11 cellular contexts compared by ENCODE assay signal in the genomic region with DNA sequence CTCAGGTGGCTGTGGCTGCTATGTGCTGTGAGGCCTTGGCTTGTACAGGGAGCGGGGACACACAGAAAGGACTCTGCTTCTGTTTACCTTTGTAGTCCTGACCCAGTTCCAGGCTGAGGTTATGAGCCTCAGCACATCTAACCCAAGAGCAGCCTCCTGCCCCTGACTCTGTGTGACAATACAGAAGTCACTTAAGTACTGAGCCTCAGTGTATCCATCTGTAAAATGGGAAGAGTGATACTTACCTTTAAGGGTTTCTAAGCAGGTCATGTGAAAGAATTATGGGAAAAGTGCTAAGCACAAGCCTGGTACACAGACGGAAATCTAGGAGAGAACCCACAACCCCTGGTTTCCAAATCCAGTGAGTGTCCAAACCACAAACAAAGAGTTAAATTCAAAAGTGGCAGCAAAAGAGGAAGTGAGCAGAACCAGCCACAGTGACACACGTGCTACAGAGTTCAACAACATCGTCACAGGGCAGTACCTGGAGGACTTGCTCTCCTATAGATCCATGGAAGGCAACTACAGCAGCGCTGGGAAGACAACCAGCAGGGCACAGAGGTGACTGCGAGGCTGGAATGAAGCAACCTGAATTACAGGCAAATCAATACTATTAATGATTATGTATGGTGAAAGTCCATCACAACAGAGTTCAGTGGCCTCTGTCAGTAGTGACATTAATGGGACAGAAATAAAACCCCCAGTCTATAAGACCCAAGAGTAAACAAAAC. TPM values are rescaled to one million over a fixed set of nuclear protein-coding genes. Genes with fewer than 3 reads are reported as not detected.
DNase-seq lines count a peak whose midpoint lies in the region; ATAC-seq, FAIRE-seq and TF ChIP-seq lines count a peak whose summit lies in the region.
"Had no signal": no experiment of that assay in that cellular context is flagged by ENCODE, and none has a peak within 500 bp of the region (broad histone marks: within the 10 kb centered on the region; RNA-seq: fewer than 3 reads in every experiment).

No MANE protein-coding gene starts in this region.

- peak; percentile 75 for ATAC-seq in GM19035 (IDR thresholded peaks at IDR 0.05; ENCODE audit: unreplicated experiment)
- peak; percentile 45 for ATAC-seq in HG03521 (IDR thresholded peaks at IDR 0.05; ENCODE audit: unreplicated experiment)
- ATAC-seq in activated CD8-positive, alpha-beta T cell treated with anti-CD3 and anti-CD28 coated beads for 36 hours = no peak

- intact Hi-C loops in activated CD8-positive, alpha-beta T cell treated with anti-CD3 and anti-CD28 coated beads for 36 hours (cut with micrococcal nuclease) = no loop called here
- intact Hi-C loops in kidney (cut with DNase I) = no loop called here

- peak overlapping the region; percentile 52 for H3K4me2 ChIP-seq in BLaER1

- H3K36me3 ChIP-seq in BLaER1 (peaks cover 69% of the 10 kb centered on the region), kidney (ENCODE audit: control insufficient read depth in 1 of 2, insufficient read depth in 2 of 2, low read length in 2 of 2) (peaks cover 30 to 40% of the 10 kb centered on the region in 2 donors)

- H3K27me3 Mint-ChIP-seq in activated CD8-positive, alpha-beta T cell treated with anti-CD3 and anti-CD28 coated beads for 36 hours = no peaks in the 10 kb centered on the region

- no peak overlapping the region for H3K4me3 Mint-ChIP-seq in activated CD8-positive, alpha-beta T cell treated with anti-CD3 and anti-CD28 coated beads for 36 hours

- peaks cover 34% of the 10 kb centered on the region for H3K36me3 Mint-ChIP-seq in activated CD8-positive, alpha-beta T cell treated with anti-CD3 and anti-CD28 coated beads for 36 hours (ENCODE audit: low read depth)

- no peaks in the 10 kb centered on the region for H3K9me3 Mint-ChIP-seq in activated CD8-positive, alpha-beta T cell treated with anti-CD3 and anti-CD28 coated beads for 36 hours

- H4K20me1 ChIP-seq in BLaER1 = peaks cover 91% of the 10 kb centered on the region

- H3K27ac ChIP-seq in BLaER1 = peak overlapping the region; percentile 28
- H3K27ac ChIP-seq in kidney (ENCODE audit: low read depth in 2 of 2, low read length in 2 of 2) = no peak overlapping the region

- H3K4me3 ChIP-seq in BLaER1 = no peak overlapping the region
- no peak overlapping the region for H3K4me3 ChIP-seq in kidney (ENCODE audit: low read length in 2 of 2)

- H3K4me1 ChIP-seq in BLaER1 (peaks cover 27% of the 10 kb centered on the region), kidney (ENCODE audit: control insufficient read depth in 1 of 2, insufficient read depth in 1 of 2, low read depth in 1 of 2, low read length in 2 of 2) (peaks cover 11 to 15% of the 10 kb centered on the region in 2 donors)

- H3K4me1 Mint-ChIP-seq in activated CD8-positive, alpha-beta T cell treated with anti-CD3 and anti-CD28 coated beads for 36 hours (ENCODE audit: low read depth) = peaks cover 28% of the 10 kb centered on the region

- DNase-seq in activated CD8-positive, alpha-beta T cell treated with anti-CD3 and anti-CD28 coated beads for 36 hours = no peak
- DNase-seq in NCI-H187 (lab: John Stamatoyannopoulos, UW) (no peak), NCI-H128 (lab: John Stamatoyannopoulos, UW; ENCODE audit: unreplicated experiment) (no peak), kidney (no peak)
- no peak for DNase-seq in activated CD8-positive, alpha-beta memory T cell treated with anti-CD3 and anti-CD28 coated beads for 24 hours
- DNase-seq: activated T-cell treated with anti-CD3 and anti-CD28 coated beads for 4 hours had no signal

- CTCF ChIA-PET in activated CD8-positive, alpha-beta T cell treated with anti-CD3 and anti-CD28 coated beads for 36 hours (lab: Charles Lee) = no interaction called here

- FAIRE-seq in kidney (lab: Jason Lieb, UNC) = no peak

- H3K9me3 ChIP-seq in BLaER1 = no peaks in the 10 kb centered on the region
- no peaks in the 10 kb centered on the region for H3K9me3 ChIP-seq in kidney (ENCODE audit: control insufficient read depth in 1 of 2, low read length in 2 of 2)

- POLR2A ChIA-PET in activated CD8-positive, alpha-beta T cell treated with anti-CD3 and anti-CD28 coated beads for 36 hours (lab: Charles Lee) = interaction anchor here (1.3 kb wide), 1 partner anchor 15 kb away, joined by 3 read pairs; no protein-coding TSS in a partner anchor

- TF ChIP-seq CTCF in activated CD8-positive, alpha-beta T cell treated with anti-CD3 and anti-CD28 coated beads for 36 hours (IDR thresholded peaks at IDR 0.05) = no peak
- no peak for TF ChIP-seq CTCF in kidney (IDR thresholded peaks at IDR 0.05; ENCODE audit: borderline replicate concordance, extremely low read depth, insufficient read depth)

- H3K27me3 ChIP-seq in BLaER1 = no peaks in the 10 kb centered on the region

- peak overlapping the region; percentile 14 for H3K27ac Mint-ChIP-seq in activated CD8-positive, alpha-beta T cell treated with anti-CD3 and anti-CD28 coated beads for 36 hours

- no peak overlapping the region; the same call in 1 of the 2 replicates for H3K9ac ChIP-seq in BLaER1
- H3K9ac ChIP-seq in kidney (ENCODE audit: low read length in 2 of 2) = no peak overlapping the region

RNA-seq across cellular contexts. Expression of a gene that starts 12.5 kb away (rescaled TPM):
- 10 to 100 TPM; 43.4 to 45.0 TPM for total RNA-seq in activated CD8-positive, alpha-beta T cell treated with anti-CD3 and anti-CD28 coated beads for 36 hours
- total RNA-seq in kidney = 63.9 TPM
- 28.0 TPM for polyA plus RNA-seq in kidney (ENCODE audit: insufficient read depth, low read depth, low replicate concordance)

RNA-seq across cellular contexts. Expression of a gene that starts 37.4 kb away (rescaled TPM):
- not detected for total RNA-seq in activated CD8-positive, alpha-beta T cell treated with anti-CD3 and anti-CD28 coated beads for 36 hours
- 2.2 TPM for total RNA-seq in kidney
- 7.1 TPM for polyA plus RNA-seq in kidney (ENCODE audit: insufficient read depth, low read depth, low replicate concordance)
- total RNA-seq: dermis microvascular lymphatic vessel endothelial cell, HT1080 had no signal

RNA-seq across cellular contexts. Expression of a gene that starts 39.7 kb away (rescaled TPM):
- not detected for total RNA-seq in activated CD8-positive, alpha-beta T cell treated with anti-CD3 and anti-CD28 coated beads for 36 hours
- 0.79 TPM for total RNA-seq in kidney
- 1.5 TPM for polyA plus RNA-seq in kidney (ENCODE audit: insufficient read depth, low read depth, low replicate concordance)
- total RNA-seq: dermis microvascular lymphatic vessel endothelial cell, HT1080 had no signal
